Comparison of ENCODE assay signal across 10 cellular contexts in the genomic region with DNA sequence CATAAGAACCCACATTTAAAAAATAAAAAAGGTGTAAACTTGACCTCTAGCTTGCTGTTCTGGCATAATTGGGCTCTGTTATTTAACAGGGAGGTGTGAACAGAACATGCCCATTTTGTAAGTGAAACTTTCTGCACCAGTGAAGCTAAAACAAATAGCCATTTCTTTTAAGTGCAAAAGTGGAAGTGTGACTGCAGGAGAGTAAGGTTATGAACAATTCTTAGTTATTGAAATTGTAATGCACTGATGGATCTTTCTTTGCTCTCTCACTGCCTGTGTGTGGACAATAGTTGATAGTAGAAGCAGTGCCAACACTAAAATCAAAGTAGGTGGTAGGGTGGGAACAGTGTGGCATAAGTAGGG. TPM values are rescaled to one million over a fixed set of nuclear protein-coding genes. Genes with fewer than 3 reads are reported as not detected.
DNase-seq lines count a peak whose midpoint lies in the region; ATAC-seq and TF ChIP-seq lines count a peak whose summit lies in the region.
"Had no signal": no experiment of that assay in that cellular context is flagged by ENCODE, and none has a peak within 500 bp of the region (broad histone marks: within the 10 kb centered on the region; RNA-seq: fewer than 3 reads in every experiment).

No MANE protein-coding gene starts in this region.

- no peak for ATAC-seq in CD4-positive, alpha-beta T cell (ENCODE audit: poor library complexity)
- peak; percentile 86 for ATAC-seq in GM18907 (IDR thresholded peaks at IDR 0.05; ENCODE audit: unreplicated experiment)
- ATAC-seq in HG02759 (IDR thresholded peaks at IDR 0.05; ENCODE audit: unreplicated experiment) = peak; percentile 86
- ATAC-seq in HG03571 (IDR thresholded peaks at IDR 0.05; ENCODE audit: unreplicated experiment) = peak; percentile 85
- no peak for ATAC-seq in left lobe of liver

- intact Hi-C loops in CD4-positive, alpha-beta T cell (cut with DNase I, micrococcal nuclease) = loop anchor here (5.0 to 10.0 kb wide), 3 partner anchors 190 to 403 kb away; no protein-coding TSS in a partner anchor

- H3K27ac Mint-ChIP-seq in CD4-positive, alpha-beta T cell = peak overlapping the region; percentile 63

- peak overlapping the region; percentile 45 for H3K4me3 Mint-ChIP-seq in CD4-positive, alpha-beta T cell

- no peak for DNase-seq in CD4-positive, alpha-beta T cell
- no peak for DNase-seq in left lobe of liver (ENCODE audit: low spot score)
- no peak for DNase-seq in suprapubic skin (ENCODE audit: low spot score in 2 of 2)
- DNase-seq in putamen (ENCODE audit: low spot score) = no peak
- DNase-seq in medulla oblongata (ENCODE audit: extremely low spot score) = no peak
- DNase-seq: ovary had no signal

- peaks cover 91% of the 10 kb centered on the region for H3K36me3 Mint-ChIP-seq in CD4-positive, alpha-beta T cell (ENCODE audit: low read depth)

- H3K9me3 ChIP-seq in CD4-positive, alpha-beta T cell (ENCODE audit: control insufficient read depth, low read length) = no peaks in the 10 kb centered on the region
- H3K9me3 ChIP-seq in suprapubic skin = no peaks in the 10 kb centered on the region
- H3K9me3 ChIP-seq: BLaER1, ovary had no signal

- H3K27me3 ChIP-seq in CD4-positive, alpha-beta T cell (ENCODE audit: control insufficient read depth, insufficient read depth, low read length) = no peaks in the 10 kb centered on the region
- no peaks in the 10 kb centered on the region for H3K27me3 ChIP-seq in suprapubic skin
- H3K27me3 ChIP-seq: ovary had no signal

- H3K4me3 ChIP-seq in suprapubic skin = no peak overlapping the region
- H3K4me3 ChIP-seq: BLaER1, ovary had no signal

- TF ChIP-seq POLR2A in suprapubic skin (IDR thresholded peaks at IDR 0.05) = no peak

- no peaks in the 10 kb centered on the region for H3K36me3 ChIP-seq in suprapubic skin
- H3K36me3 ChIP-seq: BLaER1, ovary had no signal

- TF ChIP-seq EP300 in suprapubic skin (IDR thresholded peaks at IDR 0.05) = no peak

- H3K9me3 Mint-ChIP-seq in CD4-positive, alpha-beta T cell = no peaks in the 10 kb centered on the region

- H3K27ac ChIP-seq in CD4-positive, alpha-beta T cell (ENCODE audit: low read depth, low read length) = peak overlapping the region; percentile 13
- H3K27ac ChIP-seq in suprapubic skin = no peak overlapping the region
- H3K27ac ChIP-seq: BLaER1, ovary had no signal

- CTCF ChIA-PET in CD4-positive, alpha-beta T cell (lab: Charles Lee) = interaction anchor here (1.2 kb wide), 1 partner anchor 313 kb away, joined by 3 read pairs; no protein-coding TSS in a partner anchor

- TF ChIP-seq CTCF in CD4-positive, alpha-beta T cell (IDR thresholded peaks at IDR 0.05) = no peak
- TF ChIP-seq CTCF in suprapubic skin (IDR thresholded peaks at IDR 0.05) = no peak

- H3K4me1 Mint-ChIP-seq in CD4-positive, alpha-beta T cell (ENCODE audit: low read depth) = peaks cover 79% of the 10 kb centered on the region

- no peaks in the 10 kb centered on the region for H3K4me1 ChIP-seq in suprapubic skin
- H3K4me1 ChIP-seq: BLaER1 had no signal

- POLR2A ChIA-PET in CD4-positive, alpha-beta T cell (lab: Charles Lee) = interaction anchor here (1.3 to 2.0 kb wide), 4 partner anchors 13 to 819 kb away, joined by 3 to 22 read pairs (median 4); a partner anchor contains a TSS

- no peaks in the 10 kb centered on the region for H3K27me3 Mint-ChIP-seq in CD4-positive, alpha-beta T cell

RNA-seq across cellular contexts. Expression of a gene that starts 12.6 kb away (rescaled TPM):
- 10 to 100 TPM; 85.3 to 98.5 TPM for total RNA-seq in CD4-positive, alpha-beta T cell
- total RNA-seq in left lobe of liver = not detected
- total RNA-seq in suprapubic skin = 1 to 10 TPM in 1 of 4 donors, under 1 TPM in 1, not detected in 2; 0.64 to 1.1 TPM

Comparison
In these comparisons a context has a peak if more than half of its experiments do, and no peak if none do; other contexts are left out.
1. ATAC-seq: peak in GM18907 (single experiment), HG02759 (single experiment) and HG03571 (single experiment); none in CD4-positive, alpha-beta T cell (single experiment) and left lobe of liver (single experiment).
2. RNA of a gene that starts 12.6 kb away (total RNA-seq): 85.3 to 98.5 TPM in CD4-positive, alpha-beta T cell; 0.64 to 1.1 TPM in suprapubic skin and not detected in left lobe of liver (single experiment); every median in the first group is over 10 times any median in the second.